Comparison of ENCODE assay signal across 31 cellular contexts in the genomic region with DNA sequence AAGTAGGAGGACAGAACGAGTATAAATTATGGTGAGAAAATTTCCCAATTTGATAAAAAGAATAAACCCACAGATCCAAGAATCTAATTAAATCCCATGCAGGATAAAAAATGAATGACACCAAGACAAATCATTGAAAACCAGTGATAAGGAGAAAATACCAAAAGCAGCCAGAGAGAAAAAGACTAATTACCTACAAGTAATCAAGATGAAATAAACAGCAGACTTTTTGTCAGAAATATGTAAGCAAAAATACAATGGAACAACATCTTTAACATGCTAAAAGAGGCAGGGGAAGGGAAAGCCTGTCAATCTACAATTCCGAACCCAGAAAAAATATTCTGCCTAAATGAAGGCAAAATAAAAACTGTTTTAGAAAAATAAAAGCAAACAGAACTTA. TPM values are rescaled to one million over a fixed set of nuclear protein-coding genes. Genes with fewer than 3 reads are reported as not detected.
"Had no signal": no experiment of that assay in that cellular context is flagged by ENCODE, and none has a peak within 500 bp of the region (broad histone marks: within the 10 kb centered on the region; RNA-seq: fewer than 3 reads in every experiment).

No MANE protein-coding gene starts in this region.

- H3K4me3 ChIP-seq: ascending aorta, colonic mucosa, esophagus squamous epithelium had no signal

- H3K36me3 ChIP-seq: colonic mucosa, esophagus squamous epithelium, WERI-Rb-1 had no signal

- H3K4me1 ChIP-seq: colonic mucosa had no signal

- H3K27me3 Mint-ChIP-seq: T-helper 17 cell had no signal

- H3K9me3 ChIP-seq: colonic mucosa, esophagus squamous epithelium had no signal

- H3K4me1 Mint-ChIP-seq: activated CD4-positive, alpha-beta memory T cell treated with anti-CD3 and anti-CD28 coated beads, Interleukin-2, amount 10 ng/mL, durations not matched to agents 7 days and 5 days; activated CD4-positive, alpha-beta T cell treated with anti-CD3 and anti-CD28 coated beads for 36 hours; activated CD4-positive, alpha-beta T cell treated with anti-CD3 and anti-CD28 coated beads, Interleukin-2, amount 10 ng/mL, durations not matched to agents 24 days and 14 days; activated naive CD4-positive, alpha-beta T cell treated with anti-CD3 and anti-CD28 coated beads, Interleukin-2, amount 10 ng/mL, durations not matched to agents 7 days and 5 days; central memory CD8-positive, alpha-beta T cell; T-helper 17 cell had no signal

- H3K27me3 ChIP-seq: ascending aorta, brain microvascular endothelial cell, colonic mucosa, esophagus squamous epithelium had no signal

- H3K27ac ChIP-seq: ascending aorta, brain microvascular endothelial cell, colonic mucosa, epithelial cell of prostate, esophagus squamous epithelium, WERI-Rb-1 had no signal

- H3K27ac Mint-ChIP-seq: activated CD4-positive, alpha-beta memory T cell treated with anti-CD3 and anti-CD28 coated beads, Interleukin-2, amount 10 ng/mL, durations not matched to agents 7 days and 5 days; activated CD4-positive, alpha-beta T cell treated with anti-CD3 and anti-CD28 coated beads for 36 hours; activated CD4-positive, alpha-beta T cell treated with anti-CD3 and anti-CD28 coated beads, Interleukin-2, amount 10 ng/mL, durations not matched to agents 24 days and 14 days; activated naive CD4-positive, alpha-beta T cell treated with anti-CD3 and anti-CD28 coated beads, Interleukin-2, amount 10 ng/mL, durations not matched to agents 7 days and 5 days; activated naive CD4-positive, alpha-beta T cell treated with anti-CD3 and anti-CD28 coated beads, Interleukin-2, amount 50 U/mL, for 72 hours; activated naive CD8-positive, alpha-beta T cell treated with anti-CD3 and anti-CD28 coated beads, Interleukin-2, amount 10 ng/mL, durations not matched to agents 7 days and 5 days; activated T-cell treated with anti-CD3 and anti-CD28 coated beads, Interleukin-2, amount 50 U/mL, for 24 hours; activated T-cell treated with anti-CD3 and anti-CD28 coated beads, Interleukin-2, amount 50 U/mL, for 72 hours; T-helper 17 cell; T-helper 2 cell treated with Interferon-gamma antibody and Interleukin-4, amounts not matched to agents 5 μg/mL and 100 μg/mL, for 36 hours had no signal

- ATAC-seq: activated CD4-positive, alpha-beta T cell treated with anti-CD3 and anti-CD28 coated beads for 36 hours; activated naive CD4-positive, alpha-beta T cell treated with anti-CD3 and anti-CD28 coated beads, Interleukin-2, amount 50 U/mL, for 72 hours; activated T-cell treated with anti-CD3 and anti-CD28 coated beads, Interleukin-2, amount 50 U/mL, for 72 hours; T-helper 17 cell had no signal

- H3K36me3 Mint-ChIP-seq: activated naive CD4-positive, alpha-beta T cell treated with anti-CD3 and anti-CD28 coated beads, Interleukin-2, amount 10 ng/mL, durations not matched to agents 7 days and 5 days; activated naive CD8-positive, alpha-beta T cell treated with anti-CD3 and anti-CD28 coated beads, Interleukin-2, amount 10 ng/mL, durations not matched to agents 7 days and 5 days had no signal

- H3K4me3 Mint-ChIP-seq: activated CD4-positive, alpha-beta memory T cell treated with anti-CD3 and anti-CD28 coated beads, Interleukin-2, amount 10 ng/mL, durations not matched to agents 7 days and 5 days; activated CD4-positive, alpha-beta T cell treated with anti-CD3 and anti-CD28 coated beads for 36 hours; activated CD4-positive, alpha-beta T cell treated with anti-CD3 and anti-CD28 coated beads, Interleukin-2, amount 10 ng/mL, durations not matched to agents 24 days and 14 days; activated naive CD4-positive, alpha-beta T cell treated with anti-CD3 and anti-CD28 coated beads, Interleukin-2, amount 10 ng/mL, durations not matched to agents 7 days and 5 days; activated naive CD8-positive, alpha-beta T cell treated with anti-CD3 and anti-CD28 coated beads, Interleukin-2, amount 10 ng/mL, durations not matched to agents 7 days and 5 days; activated T-cell treated with anti-CD3 and anti-CD28 coated beads, Interleukin-2, amount 50 U/mL, for 24 hours; activated T-cell treated with anti-CD3 and anti-CD28 coated beads, Interleukin-2, amount 50 U/mL, for 72 hours; central memory CD8-positive, alpha-beta T cell; T-helper 17 cell; T-helper 2 cell treated with Interferon-gamma antibody and Interleukin-4, amounts not matched to agents 5 μg/mL and 100 μg/mL, for 36 hours had no signal

- DNase-seq: activated CD4-positive, alpha-beta memory T cell treated with anti-CD3 and anti-CD28 coated beads, Interleukin-2, amount 10 ng/mL, durations not matched to agents 7 days and 5 days; activated CD4-positive, alpha-beta T cell treated with anti-CD3 and anti-CD28 coated beads for 36 hours; activated CD4-positive, alpha-beta T cell treated with anti-CD3 and anti-CD28 coated beads, Interleukin-2, amount 10 ng/mL, durations not matched to agents 24 days and 14 days; activated CD4-positive, CD25-positive, alpha-beta regulatory T cell; activated CD4-positive, CD25-positive, alpha-beta regulatory T cell treated with anti-CD3 and anti-CD28 coated beads, Interleukin-2, amount 50 U/mL, for 72 hours; activated CD8-positive, alpha-beta memory T cell treated with anti-CD3 and anti-CD28 coated beads, Interleukin-2, amount 50 U/mL, for 48 hours; activated gamma-delta T cell; activated naive CD4-positive, alpha-beta T cell; activated naive CD4-positive, alpha-beta T cell treated with anti-CD3 and anti-CD28 coated beads, Interleukin-2, amount 10 ng/mL, durations not matched to agents 7 days and 5 days; activated naive CD8-positive, alpha-beta T cell treated with anti-CD3 and anti-CD28 coated beads, Interleukin-2, amount 10 ng/mL, durations not matched to agents 7 days and 5 days; activated T-cell treated with anti-CD3 and anti-CD28 coated beads for 4 hours; activated T-cell treated with anti-CD3 and anti-CD28 coated beads, Interleukin-2, amount 50 U/mL, for 24 hours; activated T-cell treated with anti-CD3 and anti-CD28 coated beads, Interleukin-2, amount 50 U/mL, for 72 hours; brain microvascular endothelial cell; colonic mucosa; effector CD8-positive, alpha-beta T cell; esophagus squamous epithelium; foreskin melanocyte; head of caudate nucleus; T-helper 1 cell; T-helper 17 cell; T1000; WERI-Rb-1 had no signal

- FAIRE-seq: bronchial epithelial cell, endometrium, endothelial cell of umbilical vein had no signal

- H3K9me3 Mint-ChIP-seq: activated CD4-positive, alpha-beta T cell treated with anti-CD3 and anti-CD28 coated beads, Interleukin-2, amount 10 ng/mL, durations not matched to agents 24 days and 14 days had no signal

RNA-seq across cellular contexts. Expression of gene CCN1, which starts 20.7 kb away (rescaled TPM):
- total RNA-seq: activated CD4-positive, alpha-beta memory T cell treated with anti-CD3 and anti-CD28 coated beads, Interleukin-2, amount 10 ng/mL, durations not matched to agents 7 days and 5 days; activated naive CD4-positive, alpha-beta T cell treated with anti-CD3 and anti-CD28 coated beads, Interleukin-2, amount 50 U/mL, for 72 hours; activated naive CD8-positive, alpha-beta T cell treated with anti-CD3 and anti-CD28 coated beads, Interleukin-2, amount 10 ng/mL, durations not matched to agents 7 days and 5 days; T-helper 17 cell had no signal
